ENCODE assay signal across 20 cellular contexts in genomic region chr6:14505391-14505790, GRCh38.
"Had no signal": no experiment of that assay in that cellular context is flagged by ENCODE, and none has a peak within 500 bp of the region (broad histone marks: within the 10 kb centered on the region; RNA-seq: fewer than 3 reads in every experiment).

No MANE protein-coding gene starts in this region.

- H3K36me3 ChIP-seq: esophagus muscularis mucosa, gastroesophageal sphincter, left ventricle myocardium inferior, lower lobe of right lung, neutrophil, thoracic aorta had no signal

- H3K9me3 ChIP-seq: esophagus muscularis mucosa, gastroesophageal sphincter, left ventricle myocardium inferior, lower lobe of right lung, neutrophil, psoas muscle, thoracic aorta had no signal

- ATAC-seq: effector memory CD8-positive, alpha-beta T cell; gastroesophageal sphincter; lower lobe of right lung; psoas muscle; sciatic nerve; stimulated activated memory B cell treated with anti-CD40 and anti-IgM and Interleukin-4, amounts not matched to agents 10 μg/mL and 1 μg/mL and 100 μg/mL, for 72 hours had no signal

- H3K27me3 ChIP-seq: esophagus muscularis mucosa, gastroesophageal sphincter, neutrophil had no signal

- H3K4me1 ChIP-seq: esophagus muscularis mucosa, gastroesophageal sphincter, left ventricle myocardium inferior, lower lobe of right lung, psoas muscle had no signal

- H3K27ac ChIP-seq: epithelial cell of prostate, esophagus muscularis mucosa, gastroesophageal sphincter, left ventricle myocardium inferior, lower lobe of right lung, neutrophil, psoas muscle, skin epidermis, thoracic aorta had no signal

- H3K4me3 ChIP-seq: esophagus muscularis mucosa, gastroesophageal sphincter, left ventricle myocardium inferior, lower lobe of right lung, psoas muscle, skin epidermis, thoracic aorta had no signal

- DNase-seq: effector memory CD8-positive, alpha-beta T cell; foreskin fibroblast; glutamatergic neuron; islet precursor cell; left ventricle myocardium inferior; lower lobe of right lung; naive B cell; psoas muscle; retina; stimulated activated CD4-positive, alpha-beta T cell treated with anti-CD3 and anti-CD28 coated beads, Interleukin-12 subunit alpha, Interleukin-12 subunit beta, amount 100 ng/mL, for 4 hours; stimulated activated CD4-positive, alpha-beta T cell treated with anti-CD3 and anti-CD28 coated beads, Interleukin-2, amount 100 ng/mL, for 48 hours; trophoblast cell had no signal
